In the genomic region with DNA sequence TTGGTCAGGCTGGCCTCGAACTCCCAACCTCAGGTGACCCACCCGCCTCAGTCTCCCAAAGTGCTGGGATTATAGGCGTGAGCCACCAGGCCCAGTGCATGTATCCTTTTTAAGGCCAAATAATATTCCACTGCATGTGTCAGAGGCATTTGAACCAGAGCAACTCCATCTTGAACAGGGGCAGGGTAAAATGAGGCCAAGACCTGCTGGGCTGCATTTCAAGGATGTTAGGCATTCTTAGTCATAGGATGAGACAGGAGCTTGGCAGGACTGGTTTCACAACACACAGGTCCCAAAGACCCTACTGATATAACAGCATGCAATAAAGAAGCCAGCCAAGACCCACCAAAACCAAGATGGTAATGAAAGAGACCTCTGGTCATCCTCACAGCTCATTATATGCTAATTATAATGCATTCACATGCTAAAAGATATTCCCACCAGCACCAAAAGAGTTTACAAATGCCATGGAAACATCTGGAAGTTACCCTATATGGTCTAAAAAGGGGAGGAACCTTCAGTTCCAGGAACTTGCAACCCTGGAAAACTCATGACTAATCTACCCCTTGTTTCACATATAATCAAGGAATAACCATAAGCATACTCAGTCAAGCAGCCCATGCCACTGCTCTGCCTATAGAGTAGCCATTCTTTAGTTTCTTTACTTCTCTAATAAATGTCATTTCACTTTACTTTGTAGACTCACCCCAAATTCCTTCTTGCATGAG, we compare ENCODE assay signal across 1 cellular context.
TF ChIP-seq lines count a peak whose summit lies in the region.

No MANE protein-coding gene starts in this region.

TF ChIP-seq in GM23338, 12 proteins besides CTCF, POLR2A, EP300 and RAD21 (continued from another document):
- TF ChIP-seq, protein P1, sequence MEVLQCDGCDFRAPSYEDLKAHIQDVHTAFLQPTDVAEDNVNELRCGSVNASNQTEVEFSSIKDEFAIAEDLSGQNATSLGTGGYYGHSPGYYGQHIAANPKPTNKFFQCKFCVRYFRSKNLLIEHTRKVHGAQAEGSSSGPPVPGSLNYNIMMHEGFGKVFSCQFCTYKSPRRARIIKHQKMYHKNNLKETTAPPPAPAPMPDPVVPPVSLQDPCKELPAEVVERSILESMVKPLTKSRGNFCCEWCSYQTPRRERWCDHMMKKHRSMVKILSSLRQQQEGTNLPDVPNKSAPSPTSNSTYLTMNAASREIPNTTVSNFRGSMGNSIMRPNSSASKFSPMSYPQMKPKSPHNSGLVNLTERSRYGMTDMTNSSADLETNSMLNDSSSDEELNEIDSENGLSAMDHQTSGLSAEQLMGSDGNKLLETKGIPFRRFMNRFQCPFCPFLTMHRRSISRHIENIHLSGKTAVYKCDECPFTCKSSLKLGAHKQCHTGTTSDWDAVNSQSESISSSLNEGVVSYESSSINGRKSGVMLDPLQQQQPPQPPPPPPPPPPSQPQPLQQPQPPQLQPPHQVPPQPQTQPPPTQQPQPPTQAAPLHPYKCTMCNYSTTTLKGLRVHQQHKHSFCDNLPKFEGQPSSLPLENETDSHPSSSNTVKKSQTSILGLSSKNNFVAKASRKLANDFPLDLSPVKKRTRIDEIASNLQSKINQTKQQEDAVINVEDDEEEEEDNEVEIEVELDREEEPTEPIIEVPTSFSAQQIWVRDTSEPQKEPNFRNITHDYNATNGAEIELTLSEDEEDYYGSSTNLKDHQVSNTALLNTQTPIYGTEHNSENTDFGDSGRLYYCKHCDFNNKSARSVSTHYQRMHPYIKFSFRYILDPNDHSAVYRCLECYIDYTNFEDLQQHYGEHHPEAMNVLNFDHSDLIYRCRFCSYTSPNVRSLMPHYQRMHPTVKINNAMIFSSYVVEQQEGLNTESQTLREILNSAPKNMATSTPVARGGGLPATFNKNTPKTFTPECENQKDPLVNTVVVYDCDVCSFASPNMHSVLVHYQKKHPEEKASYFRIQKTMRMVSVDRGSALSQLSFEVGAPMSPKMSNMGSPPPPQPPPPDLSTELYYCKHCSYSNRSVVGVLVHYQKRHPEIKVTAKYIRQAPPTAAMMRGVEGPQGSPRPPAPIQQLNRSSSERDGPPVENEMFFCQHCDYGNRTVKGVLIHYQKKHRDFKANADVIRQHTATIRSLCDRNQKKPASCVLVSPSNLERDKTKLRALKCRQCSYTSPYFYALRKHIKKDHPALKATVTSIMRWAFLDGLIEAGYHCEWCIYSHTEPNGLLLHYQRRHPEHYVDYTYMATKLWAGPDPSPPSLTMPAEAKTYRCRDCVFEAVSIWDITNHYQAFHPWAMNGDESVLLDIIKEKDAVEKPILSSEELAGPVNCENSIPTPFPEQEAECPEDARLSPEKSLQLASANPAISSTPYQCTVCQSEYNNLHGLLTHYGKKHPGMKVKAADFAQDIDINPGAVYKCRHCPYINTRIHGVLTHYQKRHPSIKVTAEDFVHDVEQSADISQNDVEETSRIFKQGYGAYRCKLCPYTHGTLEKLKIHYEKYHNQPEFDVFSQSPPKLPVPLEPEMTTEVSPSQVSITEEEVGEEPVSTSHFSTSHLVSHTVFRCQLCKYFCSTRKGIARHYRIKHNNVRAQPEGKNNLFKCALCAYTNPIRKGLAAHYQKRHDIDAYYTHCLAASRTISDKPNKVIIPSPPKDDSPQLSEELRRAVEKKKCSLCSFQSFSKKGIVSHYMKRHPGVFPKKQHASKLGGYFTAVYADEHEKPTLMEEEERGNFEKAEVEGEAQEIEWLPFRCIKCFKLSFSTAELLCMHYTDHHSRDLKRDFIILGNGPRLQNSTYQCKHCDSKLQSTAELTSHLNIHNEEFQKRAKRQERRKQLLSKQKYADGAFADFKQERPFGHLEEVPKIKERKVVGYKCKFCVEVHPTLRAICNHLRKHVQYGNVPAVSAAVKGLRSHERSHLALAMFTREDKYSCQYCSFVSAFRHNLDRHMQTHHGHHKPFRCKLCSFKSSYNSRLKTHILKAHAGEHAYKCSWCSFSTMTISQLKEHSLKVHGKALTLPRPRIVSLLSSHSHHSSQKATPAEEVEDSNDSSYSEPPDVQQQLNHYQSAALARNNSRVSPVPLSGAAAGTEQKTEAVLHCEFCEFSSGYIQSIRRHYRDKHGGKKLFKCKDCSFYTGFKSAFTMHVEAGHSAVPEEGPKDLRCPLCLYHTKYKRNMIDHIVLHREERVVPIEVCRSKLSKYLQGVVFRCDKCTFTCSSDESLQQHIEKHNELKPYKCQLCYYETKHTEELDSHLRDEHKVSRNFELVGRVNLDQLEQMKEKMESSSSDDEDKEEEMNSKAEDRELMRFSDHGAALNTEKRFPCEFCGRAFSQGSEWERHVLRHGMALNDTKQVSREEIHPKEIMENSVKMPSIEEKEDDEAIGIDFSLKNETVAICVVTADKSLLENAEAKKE (CRISPR knock-in tag; IDR thresholded peaks at IDR 0.05), result no peak
- TF ChIP-seq, protein P2, sequence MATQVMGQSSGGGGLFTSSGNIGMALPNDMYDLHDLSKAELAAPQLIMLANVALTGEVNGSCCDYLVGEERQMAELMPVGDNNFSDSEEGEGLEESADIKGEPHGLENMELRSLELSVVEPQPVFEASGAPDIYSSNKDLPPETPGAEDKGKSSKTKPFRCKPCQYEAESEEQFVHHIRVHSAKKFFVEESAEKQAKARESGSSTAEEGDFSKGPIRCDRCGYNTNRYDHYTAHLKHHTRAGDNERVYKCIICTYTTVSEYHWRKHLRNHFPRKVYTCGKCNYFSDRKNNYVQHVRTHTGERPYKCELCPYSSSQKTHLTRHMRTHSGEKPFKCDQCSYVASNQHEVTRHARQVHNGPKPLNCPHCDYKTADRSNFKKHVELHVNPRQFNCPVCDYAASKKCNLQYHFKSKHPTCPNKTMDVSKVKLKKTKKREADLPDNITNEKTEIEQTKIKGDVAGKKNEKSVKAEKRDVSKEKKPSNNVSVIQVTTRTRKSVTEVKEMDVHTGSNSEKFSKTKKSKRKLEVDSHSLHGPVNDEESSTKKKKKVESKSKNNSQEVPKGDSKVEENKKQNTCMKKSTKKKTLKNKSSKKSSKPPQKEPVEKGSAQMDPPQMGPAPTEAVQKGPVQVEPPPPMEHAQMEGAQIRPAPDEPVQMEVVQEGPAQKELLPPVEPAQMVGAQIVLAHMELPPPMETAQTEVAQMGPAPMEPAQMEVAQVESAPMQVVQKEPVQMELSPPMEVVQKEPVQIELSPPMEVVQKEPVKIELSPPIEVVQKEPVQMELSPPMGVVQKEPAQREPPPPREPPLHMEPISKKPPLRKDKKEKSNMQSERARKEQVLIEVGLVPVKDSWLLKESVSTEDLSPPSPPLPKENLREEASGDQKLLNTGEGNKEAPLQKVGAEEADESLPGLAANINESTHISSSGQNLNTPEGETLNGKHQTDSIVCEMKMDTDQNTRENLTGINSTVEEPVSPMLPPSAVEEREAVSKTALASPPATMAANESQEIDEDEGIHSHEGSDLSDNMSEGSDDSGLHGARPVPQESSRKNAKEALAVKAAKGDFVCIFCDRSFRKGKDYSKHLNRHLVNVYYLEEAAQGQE (IDR thresholded peaks at IDR 0.05; ENCODE audit: unreplicated experiment), result no peak
- TF ChIP-seq ZNF331 (CRISPR knock-in tag; IDR thresholded peaks at IDR 0.05; ENCODE audit: low read depth), result no peak
- no peak for TF ChIP-seq ZNF114 (CRISPR knock-in tag; IDR thresholded peaks at IDR 0.05)
- TF ChIP-seq STAT1 (IDR thresholded peaks at IDR 0.05; ENCODE audit: unreplicated experiment), result no peak
- TF ChIP-seq, protein P3, sequence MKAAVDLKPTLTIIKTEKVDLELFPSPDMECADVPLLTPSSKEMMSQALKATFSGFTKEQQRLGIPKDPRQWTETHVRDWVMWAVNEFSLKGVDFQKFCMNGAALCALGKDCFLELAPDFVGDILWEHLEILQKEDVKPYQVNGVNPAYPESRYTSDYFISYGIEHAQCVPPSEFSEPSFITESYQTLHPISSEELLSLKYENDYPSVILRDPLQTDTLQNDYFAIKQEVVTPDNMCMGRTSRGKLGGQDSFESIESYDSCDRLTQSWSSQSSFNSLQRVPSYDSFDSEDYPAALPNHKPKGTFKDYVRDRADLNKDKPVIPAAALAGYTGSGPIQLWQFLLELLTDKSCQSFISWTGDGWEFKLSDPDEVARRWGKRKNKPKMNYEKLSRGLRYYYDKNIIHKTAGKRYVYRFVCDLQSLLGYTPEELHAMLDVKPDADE (IDR thresholded peaks at IDR 0.05), result no peak
- TF ChIP-seq EZH2phosphoT487 (IDR thresholded peaks at IDR 0.05; ENCODE audit: unreplicated experiment), result no peak
- no peak for TF ChIP-seq POLR2AphosphoS5 (IDR thresholded peaks at IDR 0.05; ENCODE audit: low read depth)
